In the genomic region with DNA sequence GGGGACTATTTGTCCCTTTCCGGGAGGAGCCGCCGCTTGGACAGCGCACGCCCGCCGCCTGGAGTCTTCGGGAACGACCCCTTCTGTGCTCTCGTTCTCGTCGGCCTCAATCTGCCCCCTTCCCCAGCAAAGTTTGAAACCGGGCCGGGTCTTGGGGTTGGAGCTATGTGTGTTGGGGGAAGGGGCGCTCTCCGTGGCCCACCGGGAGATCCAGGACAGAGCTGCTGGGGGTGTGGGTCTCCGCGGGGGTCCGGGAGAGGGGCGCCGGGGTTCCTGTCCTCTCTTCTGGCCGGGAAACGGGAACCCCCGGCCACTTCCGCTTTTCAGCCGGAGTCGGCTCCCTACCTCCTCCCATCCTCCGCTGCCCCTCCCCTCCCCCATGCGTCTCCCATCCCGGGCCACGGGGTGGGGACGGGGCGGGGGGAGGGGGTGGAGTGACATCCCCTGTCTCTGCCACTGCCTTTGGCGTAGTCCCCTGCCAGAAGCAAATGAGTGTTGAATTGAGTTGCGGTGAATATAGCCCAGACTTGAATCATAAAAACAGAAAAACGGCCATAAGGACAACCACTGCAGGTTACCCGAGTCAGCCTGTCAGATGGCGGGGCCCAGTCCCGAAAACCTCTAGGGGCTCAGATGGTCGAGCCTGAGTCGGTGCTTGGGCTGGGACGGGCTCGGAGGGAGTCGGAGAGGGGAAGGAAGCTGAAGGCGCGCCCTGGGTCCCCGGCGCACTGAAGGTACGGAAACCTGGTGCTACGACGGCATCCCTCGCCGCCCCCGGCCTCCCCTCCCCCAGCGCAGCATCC, we compare ENCODE assay signal across 1 cellular context.
A peak's percentile ranks its signal among the peaks of the same experiment; 100 is the strongest.
TF ChIP-seq lines count a peak whose summit lies in the region.

No MANE protein-coding gene starts in this region.

TF ChIP-seq in H1, 55 proteins besides CTCF, POLR2A, EP300 and RAD21 (continued from another document):
- TF ChIP-seq SIN3A (conservative IDR thresholded peaks at IDR 0.05 in 1 of 2, IDR thresholded peaks at IDR 0.05 in 1 of 2; ENCODE audit: low read depth in 1 of 2, low read length in 2 of 2) (peak in 1 of 2 experiments; percentile 41; a peak in 1 of 4 replicates), SP2 (IDR thresholded peaks at IDR 0.05; ENCODE audit: low read length) (no peak), SIRT6 (IDR thresholded peaks at IDR 0.05; ENCODE audit: low read length) (no peak), TAF1 (IDR thresholded peaks at IDR 0.05; ENCODE audit: low read depth, low read length) (no peak)
